25 cellular contexts compared by ENCODE assay signal in genomic region chr6:105917038-105917695, GRCh38.
DNase-seq lines count a peak whose midpoint lies in the region; ATAC-seq, FAIRE-seq and TF ChIP-seq lines count a peak whose summit lies in the region.
"Had no signal": no experiment of that assay in that cellular context is flagged by ENCODE, and none has a peak within 500 bp of the region (broad histone marks: within the 10 kb centered on the region; RNA-seq: fewer than 3 reads in every experiment).

No MANE protein-coding gene starts in this region.

- DNase-seq in heart left ventricle: no peak
- no peak for DNase-seq in cardiac septum (ENCODE audit: low spot score)
- DNase-seq in pancreas: no peak
- DNase-seq in vagina (ENCODE audit: extremely low spot score in 2 of 2): no peak
- DNase-seq: CD8-positive, alpha-beta memory T cell; DMS53; GF-D8; IMR-90; NCI-H1105; NCI-H146; NCI-H2029 treated with DMSO at 0.1 percent for 48 hours; NCI-H226; NCI-H510A treated with DMSO at 0.1 percent for 48 hours; NCI-H748 treated with DMSO at 0.1 percent for 48 hours had no signal

- TF ChIP-seq POLR2A in heart left ventricle (IDR thresholded peaks at IDR 0.05): no peak
- TF ChIP-seq POLR2A in gastroesophageal sphincter (IDR thresholded peaks at IDR 0.05): no peak
- TF ChIP-seq POLR2A in vagina (IDR thresholded peaks at IDR 0.05): no peak

- H3K9me3 ChIP-seq in heart left ventricle (no peaks in the 10 kb centered on the region), gastroesophageal sphincter (no peaks in the 10 kb centered on the region), pancreas (no peaks in the 10 kb centered on the region), vagina (no peaks in the 10 kb centered on the region)
- H3K9me3 ChIP-seq: HAP-1 had no signal

- TF ChIP-seq CTCF in heart left ventricle (IDR thresholded peaks at IDR 0.05) (no peak), gastroesophageal sphincter (IDR thresholded peaks at IDR 0.05) (no peak), pancreas (IDR thresholded peaks at IDR 0.05) (no peak), vagina (IDR thresholded peaks at IDR 0.05) (no peak)

- TF ChIP-seq EP300 in gastroesophageal sphincter (IDR thresholded peaks at IDR 0.05): no peak

- H3K4me1 ChIP-seq in heart left ventricle (peaks cover 0 to 17% (median 2%) of the 10 kb centered on the region in 12 donors), gastroesophageal sphincter (peaks cover 0 to 24% (median 5%) of the 10 kb centered on the region in 3 donors), pancreas (peaks cover 3 to 8% (median 4%) of the 10 kb centered on the region in 3 donors), vagina (no peaks in the 10 kb centered on the region)
- H3K4me1 ChIP-seq: HAP-1 had no signal

- FAIRE-seq in pancreas (lab: Jason Lieb, UNC): no peak
- FAIRE-seq: A204.1, GM19239 had no signal

- peak in 3 of 4 donors; percentile 43 to 71 (median 60) for ATAC-seq in heart left ventricle
- no peak for ATAC-seq in gastroesophageal sphincter
- ATAC-seq in pancreas: peak; percentile 55 to 81 (median 69)
- no peak for ATAC-seq in GM21390 (IDR thresholded peaks at IDR 0.05; ENCODE audit: unreplicated experiment)
- no peak for ATAC-seq in HG02571 (IDR thresholded peaks at IDR 0.05; ENCODE audit: unreplicated experiment)
- ATAC-seq in GM21528 (IDR thresholded peaks at IDR 0.05; ENCODE audit: low FRiP score, unreplicated experiment): no peak
- ATAC-seq: GM23338 had no signal

- intact Hi-C loops in heart left ventricle (cut with DNase I): loop anchor here in 1 of 10 donors (5.0 to 10.0 kb wide), 2 partner anchors 70 to 432 kb away; no protein-coding TSS in a partner anchor
- intact Hi-C loops in cardiac septum (cut with DNase I): no loop called here
- intact Hi-C loops in pancreas (cut with DNase I): no loop called here
- intact Hi-C loops in vagina (cut with DNase I): no loop called here

- H3K27me3 ChIP-seq in heart left ventricle: no peaks in the 10 kb centered on the region
- no peaks in the 10 kb centered on the region for H3K27me3 ChIP-seq in gastroesophageal sphincter
- H3K27me3 ChIP-seq in pancreas: no peaks in the 10 kb centered on the region
- H3K27me3 ChIP-seq in vagina: no peaks in the 10 kb centered on the region

- H3K36me3 ChIP-seq in heart left ventricle (no peaks in the 10 kb centered on the region), gastroesophageal sphincter (no peaks in the 10 kb centered on the region), pancreas (no peaks in the 10 kb centered on the region), vagina (no peaks in the 10 kb centered on the region)
- H3K36me3 ChIP-seq: HAP-1 had no signal

- H3K4me3 ChIP-seq in heart left ventricle: peak overlapping the region in 3 of 12 donors; percentile 7 to 23 (median 22)
- no peak overlapping the region for H3K4me3 ChIP-seq in gastroesophageal sphincter
- H3K4me3 ChIP-seq in pancreas: no peak overlapping the region
- H3K4me3 ChIP-seq in vagina: no peak overlapping the region
- H3K4me3 ChIP-seq: GM23338, HAP-1 had no signal

- H3K27ac ChIP-seq in heart left ventricle (peak overlapping the region in 10 of 12 donors; percentile 6 to 64 (median 30)), gastroesophageal sphincter (peak overlapping the region; percentile 34 to 59 (median 46)), pancreas (no peak overlapping the region), vagina (peak overlapping the region; percentile 58)
- H3K27ac ChIP-seq: C4-2B, KMS-11, RWPE1 had no signal

- WGBS in heart left ventricle, 4 donors: 42 to 57% (median 52%) methylated on average over 2 of the region's 2 CpGs
- 65 to 66% methylated on average over 2 of the region's 2 CpGs for WGBS in gastroesophageal sphincter (ENCODE audit: low coverage in 1 of 2), 2 donors
- WGBS in pancreas, 2 donors: 37 to 38% methylated on average over 2 of the region's 2 CpGs

Comparison
In these comparisons a context has a peak if more than half of its experiments do, and no peak if none do; other contexts are left out.
1. ATAC-seq: peak in heart left ventricle (3 of 4) and pancreas (4 of 4); none in gastroesophageal sphincter (single experiment), GM21390 (single experiment), HG02571 (single experiment) and GM21528 (single experiment).
2. H3K27ac ChIP-seq: peak in heart left ventricle (10 of 12), gastroesophageal sphincter (4 of 4) and vagina (single experiment); none in pancreas (0 of 4).